8 cellular contexts compared by ENCODE assay signal in genomic region chr12:51172515-51173431, GRCh38. TPM values are rescaled to one million over a fixed set of nuclear protein-coding genes. Genes with fewer than 3 reads are reported as not detected.
DNase-seq lines count a peak whose midpoint lies in the region; FAIRE-seq and TF ChIP-seq lines count a peak whose summit lies in the region.

Gene TFCP2, minus strand, starts transcription at chr12:51173135. Its CDS starts 713 bp downstream, at chr12:51172422.

- peak; percentile 98 for DNase-seq in ELF-1 (ENCODE audit: low read depth, low spot score)
- DNase-seq in H54 (ENCODE audit: insufficient read length, low spot score), result peak; percentile 93
- DNase-seq in M059J (ENCODE audit: low read depth), result peak; percentile 92
- DNase-seq in SIG-M5 treated with dmso at 0.1 percent for 504 hours (lab: John Stamatoyannopoulos, UW; ENCODE audit: unreplicated experiment), result peak; percentile 93
- DNase-seq in activated gamma-delta T cell (lab: John Stamatoyannopoulos, UW), result peak; percentile 86
- peak; percentile 88 for DNase-seq in fibroblast of the conjunctiva (ENCODE audit: low read depth)
- DNase-seq in nephron progenitor cell, result peak; percentile 89

- no peak for TF ChIP-seq CTCF in nephron progenitor cell (IDR thresholded peaks at IDR 0.05)

- H3K27ac Mint-ChIP-seq in nephron progenitor cell, result no peak within 1 kb of the TSS
- peak within 1 kb of the TSS; percentile 84 for H3K27ac Mint-ChIP-seq in stimulated activated naive CD8-positive, alpha-beta T cell treated with anti-CD3 and anti-CD28 coated beads, Interleukin-15, Interleukin-2, amounts not matched to agents 100 ng/mL and 50 ng/mL, for 24 hours

- no peaks in the 10 kb centered on the region for H3K9me3 Mint-ChIP-seq in nephron progenitor cell
- H3K9me3 Mint-ChIP-seq in stimulated activated naive CD8-positive, alpha-beta T cell treated with anti-CD3 and anti-CD28 coated beads, Interleukin-15, Interleukin-2, amounts not matched to agents 100 ng/mL and 50 ng/mL, for 24 hours, result no peaks in the 10 kb centered on the region

- peak within 1 kb of the TSS; percentile 75 for H3K4me3 Mint-ChIP-seq in nephron progenitor cell
- no peak within 1 kb of the TSS for H3K4me3 Mint-ChIP-seq in stimulated activated naive CD8-positive, alpha-beta T cell treated with anti-CD3 and anti-CD28 coated beads, Interleukin-15, Interleukin-2, amounts not matched to agents 100 ng/mL and 50 ng/mL, for 24 hours

- FAIRE-seq in H54 (lab: Jason Lieb, UNC), result peak; percentile 86

- peaks cover 21% of the 10 kb centered on the region for H3K27me3 Mint-ChIP-seq in nephron progenitor cell (ENCODE audit: low read depth, poor library complexity)
- H3K27me3 Mint-ChIP-seq in stimulated activated naive CD8-positive, alpha-beta T cell treated with anti-CD3 and anti-CD28 coated beads, Interleukin-15, Interleukin-2, amounts not matched to agents 100 ng/mL and 50 ng/mL, for 24 hours, result no peaks in the 10 kb centered on the region

- peak; percentile 63 for TF ChIP-seq POLR2A in H54 (IDR thresholded peaks at IDR 0.05; ENCODE audit: low read depth, low read length)

- peaks cover 19% of the 10 kb centered on the region for H3K4me1 Mint-ChIP-seq in nephron progenitor cell
- H3K4me1 Mint-ChIP-seq in stimulated activated naive CD8-positive, alpha-beta T cell treated with anti-CD3 and anti-CD28 coated beads, Interleukin-15, Interleukin-2, amounts not matched to agents 100 ng/mL and 50 ng/mL, for 24 hours (ENCODE audit: low read depth), result peaks cover 21% of the 10 kb centered on the region

- H3K36me3 Mint-ChIP-seq in nephron progenitor cell (ENCODE audit: low read depth), result peaks cover 12% of the 10 kb centered on the region
- peaks cover 15% of the 10 kb centered on the region for H3K36me3 Mint-ChIP-seq in stimulated activated naive CD8-positive, alpha-beta T cell treated with anti-CD3 and anti-CD28 coated beads, Interleukin-15, Interleukin-2, amounts not matched to agents 100 ng/mL and 50 ng/mL, for 24 hours (ENCODE audit: low read depth)

RNA-seq across cellular contexts. Expression of gene TFCP2, which starts in this region (rescaled TPM):
- total RNA-seq in M059J (2014; rRNA removed; shearing (Covaris generic)), result 4.9 and 6.8 TPM in 2 replicates

Comparison
In these comparisons a context has a peak if more than half of its experiments do, and no peak if none do; other contexts are left out.
1. Peak in every context shown above with its lines: DNase-seq.